In genomic region chr11:1050581-1051355, GRCh38 we compare ENCODE assay signal across 8 cellular contexts. TPM values are rescaled to one million over a fixed set of nuclear protein-coding genes. Genes with fewer than 3 reads are reported as not detected.
DNase-seq lines count a peak whose midpoint lies in the region; ATAC-seq and TF ChIP-seq lines count a peak whose summit lies in the region.

No MANE protein-coding gene starts in this region.

- peaks cover 0 to 5% (median 0%) of the 10 kb centered on the region in 4 donors for H3K27me3 ChIP-seq in liver (ENCODE audit: control insufficient read depth in 4 of 4, insufficient read depth in 4 of 4, low read length in 3 of 4)

- H3K36me3 Mint-ChIP-seq in activated CD4-positive, alpha-beta T cell treated with anti-CD3 and anti-CD28 coated beads for 36 hours (ENCODE audit: low read depth): no peaks in the 10 kb centered on the region
- no peaks in the 10 kb centered on the region for H3K36me3 Mint-ChIP-seq in chondrocyte (ENCODE audit: low read depth)

- no peak overlapping the region for H3K27ac ChIP-seq in liver (ENCODE audit: low read depth in 1 of 2, low read length in 2 of 2)

- no peak overlapping the region for H3K4me3 ChIP-seq in liver (ENCODE audit: low read depth in 1 of 3, low read length in 3 of 3)

- no peak overlapping the region for H3K27ac Mint-ChIP-seq in activated CD4-positive, alpha-beta T cell treated with anti-CD3 and anti-CD28 coated beads for 36 hours
- H3K27ac Mint-ChIP-seq in chondrocyte (ENCODE audit: unreplicated experiment): no peak overlapping the region

- no peaks in the 10 kb centered on the region for H3K4me1 ChIP-seq in liver (ENCODE audit: control insufficient read depth in 4 of 4, insufficient read depth in 4 of 4, low read length in 3 of 4)

- ATAC-seq in HG02852 (IDR thresholded peaks at IDR 0.05; ENCODE audit: unreplicated experiment): peak; percentile 59
- peak; percentile 96 for ATAC-seq in activated CD4-positive, alpha-beta T cell treated with anti-CD3 and anti-CD28 coated beads for 36 hours
- ATAC-seq in HG03045 (IDR thresholded peaks at IDR 0.05; ENCODE audit: unreplicated experiment): no peak

- no peak overlapping the region for H3K4me3 Mint-ChIP-seq in activated CD4-positive, alpha-beta T cell treated with anti-CD3 and anti-CD28 coated beads for 36 hours
- no peak overlapping the region for H3K4me3 Mint-ChIP-seq in chondrocyte (ENCODE audit: unreplicated experiment)

- intact Hi-C loops in activated CD4-positive, alpha-beta T cell treated with anti-CD3 and anti-CD28 coated beads for 36 hours (cut with DNase I, micrococcal nuclease): loop anchor here (1.0 kb wide), 2 partner anchors 125 to 202 kb away; partner anchors contain the start of gene AP2A2 (in 1 of the 2)

- DNase-seq in EH (ENCODE audit: low read depth): peak; percentile 64
- peak; percentile 35 for DNase-seq in NCI-H2196 treated with DMSO at 0.1 percent for 48 hours (lab: John Stamatoyannopoulos, UW; ENCODE audit: unreplicated experiment)
- DNase-seq in activated CD4-positive, alpha-beta T cell treated with anti-CD3 and anti-CD28 coated beads for 36 hours: peak; percentile 79
- DNase-seq in chondrocyte (ENCODE audit: low spot score): peak; percentile 91
- DNase-seq in stimulated activated CD4-positive, alpha-beta T cell treated with anti-CD3 and anti-CD28 coated beads, TNF-alpha, amount 100 ng/mL, for 4 hours (ENCODE audit: low read depth in 3 of 3): peak; percentile 49 to 60 (median 57)

- no peaks in the 10 kb centered on the region for H3K9me3 Mint-ChIP-seq in activated CD4-positive, alpha-beta T cell treated with anti-CD3 and anti-CD28 coated beads for 36 hours (ENCODE audit: low read depth)
- H3K9me3 Mint-ChIP-seq in chondrocyte (ENCODE audit: low read depth): no peaks in the 10 kb centered on the region

- no peaks in the 10 kb centered on the region for H3K4me1 Mint-ChIP-seq in activated CD4-positive, alpha-beta T cell treated with anti-CD3 and anti-CD28 coated beads for 36 hours
- no peaks in the 10 kb centered on the region for H3K4me1 Mint-ChIP-seq in chondrocyte (ENCODE audit: low read depth)

- no peak overlapping the region for H3K9ac ChIP-seq in liver (ENCODE audit: low read depth in 1 of 2, low read length in 2 of 2)

- CTCF ChIA-PET in activated CD4-positive, alpha-beta T cell treated with anti-CD3 and anti-CD28 coated beads for 36 hours (lab: Charles Lee): interaction anchor here (0.6 to 0.9 kb wide), 2 partner anchors 202 to 287 kb away, joined by 4 read pairs; no protein-coding TSS in a partner anchor

- peak; percentile 95 for TF ChIP-seq CTCF in chondrocyte (IDR thresholded peaks at IDR 0.05)
- peak; percentile 93 for TF ChIP-seq CTCF in liver (IDR thresholded peaks at IDR 0.05; ENCODE audit: low read depth, low read length, missing input control)

- POLR2A ChIA-PET in activated CD4-positive, alpha-beta T cell treated with anti-CD3 and anti-CD28 coated beads for 36 hours (lab: Charles Lee): no interaction called here

- no peaks in the 10 kb centered on the region for H3K36me3 ChIP-seq in liver (ENCODE audit: control insufficient read depth in 4 of 4, insufficient read depth in 3 of 4, low read depth in 1 of 4, low read length in 3 of 4)

- peaks cover 4% of the 10 kb centered on the region for H3K27me3 Mint-ChIP-seq in activated CD4-positive, alpha-beta T cell treated with anti-CD3 and anti-CD28 coated beads for 36 hours
- peaks cover 28% of the 10 kb centered on the region for H3K27me3 Mint-ChIP-seq in chondrocyte (ENCODE audit: low read depth)

- H3K9me3 ChIP-seq in liver (ENCODE audit: control insufficient read depth in 4 of 4, low read length in 3 of 4): no peaks in the 10 kb centered on the region

- TF ChIP-seq RAD21 in liver (IDR thresholded peaks at IDR 0.05): peak; percentile 95 to 99

- 38% methylated on average over 39 of the region's 39 CpGs for WGBS in liver

TF ChIP-seq in liver, 16 proteins besides CTCF, POLR2A, EP300 and RAD21:
- TF ChIP-seq ZBTB33 (IDR thresholded peaks at IDR 0.05) (no peak), HNF4A (conservative IDR thresholded peaks at IDR 0.05) (no peak), TAF1 (conservative IDR thresholded peaks at IDR 0.05) (no peak), GABPA (IDR thresholded peaks at IDR 0.05 in 1 of 2, conservative IDR thresholded peaks at IDR 0.05 in 1 of 2) (no peak), RXRA (IDR thresholded peaks at IDR 0.05) (no peak), EGR1 (IDR thresholded peaks at IDR 0.05; ENCODE audit: low read depth in 2 of 2) (no peak), HNF4G (IDR thresholded peaks at IDR 0.05) (no peak), FOXA2 (IDR thresholded peaks at IDR 0.05) (no peak), NR2F2 (IDR thresholded peaks at IDR 0.05) (no peak), SP1 (IDR thresholded peaks at IDR 0.05) (no peak), REST (IDR thresholded peaks at IDR 0.05) (no peak), JUND (IDR thresholded peaks at IDR 0.05) (no peak)

RNA-seq across cellular contexts. Expression of gene MUC6, which starts 14.2 kb away (rescaled TPM):
- not detected for total RNA-seq in activated CD4-positive, alpha-beta T cell treated with anti-CD3 and anti-CD28 coated beads for 36 hours
- total RNA-seq in chondrocyte: not detected in 3 replicates
- total RNA-seq in liver: under 1 TPM; 0.05 to 0.25 TPM
- under 1 TPM; 0.12 to 0.54 TPM for polyA plus RNA-seq in liver

RNA-seq across cellular contexts. Expression of gene MUC2, which starts 23.9 kb away (rescaled TPM):
- total RNA-seq in activated CD4-positive, alpha-beta T cell treated with anti-CD3 and anti-CD28 coated beads for 36 hours: not detected
- total RNA-seq in chondrocyte (not detected in 3 replicates), liver (not detected)
- under 1 TPM in 1 of 2 donors, not detected in 1; under 0.01 TPM for polyA plus RNA-seq in liver

Comparison
In these comparisons a context has a peak if more than half of its experiments do, and no peak if none do; other contexts are left out.
1. DNase-seq: peak in every context shown above with its lines; median percentile 91 in chondrocyte; 79 in activated CD4-positive, alpha-beta T cell treated with anti-CD3 and anti-CD28 coated beads for 36 hours; 64 in EH; 57 in stimulated activated CD4-positive, alpha-beta T cell treated with anti-CD3 and anti-CD28 coated beads, TNF-alpha, amount 100 ng/mL, for 4 hours; 35 in NCI-H2196 treated with DMSO at 0.1 percent for 48 hours.